Comparison of ENCODE assay signal across 14 cellular contexts in genomic region chr1:12469493-12469892, GRCh38.
DNase-seq lines count a peak whose midpoint lies in the region; ATAC-seq, FAIRE-seq and TF ChIP-seq lines count a peak whose summit lies in the region.
"Had no signal": no experiment of that assay in that cellular context is flagged by ENCODE, and none has a peak within 500 bp of the region (broad histone marks: within the 10 kb centered on the region; RNA-seq: fewer than 3 reads in every experiment).

No MANE protein-coding gene starts in this region.

- 23% methylated on average over 6 of the region's 6 CpGs for WGBS in right lobe of liver (ENCODE audit: insufficient coverage, low coverage, low lambda C conversion rate, missing lambda C conversion rate)
- 93% methylated on average over 6 of the region's 6 CpGs for WGBS in HepG2 (ENCODE audit: low lambda C conversion rate)

- H3K79me2 ChIP-seq in HepG2 (ENCODE audit: insufficient read depth, low read length): no peaks in the 10 kb centered on the region

- POLR2A ChIA-PET in HepG2 (lab: Yijun Ruan, JAX): no interaction called here

- no peak for TF ChIP-seq EP300 in HepG2 (IDR thresholded peaks at IDR 0.05; ENCODE audit: low read depth in 2 of 2, low read length in 2 of 2)
- no peak for TF ChIP-seq EP300 in HepG2 (CRISPR knock-in tag; IDR thresholded peaks at IDR 0.05; ENCODE audit: borderline replicate concordance)

- in situ Hi-C loops in HepG2 (cut with HindIII; ENCODE audit: extremely low pct_ligation_motif_present, low pct_unique_long_range_greater_than_20kb): no loop called here

- H3K9me3 ChIP-seq in right lobe of liver (no peaks in the 10 kb centered on the region), HepG2 (ENCODE audit: low read length) (peaks cover 9% of the 10 kb centered on the region; the same call in 1 of the 2 replicates)

- no peak overlapping the region for H2AFZ ChIP-seq in HepG2 (ENCODE audit: low read length)

- H3K4me3 ChIP-seq in right lobe of liver: no peak overlapping the region
- H3K4me3 ChIP-seq in HepG2 (replicated peaks in 1 of 3; ENCODE audit: insufficient read depth in 1 of 3, low read depth in 2 of 3, low read length in 3 of 3): no peak overlapping the region
- H3K4me3 ChIP-seq: lung had no signal

- FAIRE-seq in HepG2 (lab: Jason Lieb, UNC): no peak

- peaks cover 0 to 43% (median 12%) of the 10 kb centered on the region in 4 donors for H3K4me1 ChIP-seq in right lobe of liver
- H3K4me1 ChIP-seq in HepG2 (ENCODE audit: insufficient read depth, low read length): peaks cover 24% of the 10 kb centered on the region

- ATAC-seq in right lobe of liver (peak; percentile 2 to 48 (median 40)), HepG2 (no peak)
- ATAC-seq: Right ventricle myocardium inferior; stimulated activated memory B cell treated with anti-CD40 and anti-IgM and Interleukin-4, amounts not matched to agents 10 μg/mL and 1 μg/mL and 100 μg/mL, for 72 hours had no signal

- H3K36me3 ChIP-seq in right lobe of liver (no peaks in the 10 kb centered on the region), HepG2 (replicated peaks in 1 of 2; ENCODE audit: control insufficient read depth in 1 of 2, insufficient read depth in 2 of 2, low read length in 2 of 2) (peaks cover 0 to 3% of the 10 kb centered on the region in 2 experiments; a peak in 2 of 5 replicates)

- TF ChIP-seq POLR2A in right lobe of liver (IDR thresholded peaks at IDR 0.05) (no peak), HepG2 (IDR thresholded peaks at IDR 0.05; ENCODE audit: insufficient read depth in 1 of 2, low read depth in 2 of 2, low read length in 2 of 2) (no peak)

- peak overlapping the region in 1 of 3 donors; percentile 48 for H3K27ac ChIP-seq in right lobe of liver
- H3K27ac ChIP-seq in HepG2 (ENCODE audit: extremely low read length, insufficient read depth, low read length): no peak overlapping the region

- H3K27me3 ChIP-seq in right lobe of liver: no peaks in the 10 kb centered on the region
- no peaks in the 10 kb centered on the region for H3K27me3 ChIP-seq in HepG2 (ENCODE audit: control insufficient read depth in 1 of 2, insufficient read depth in 2 of 2, low read length in 2 of 2)

- H4K20me1 ChIP-seq in HepG2 (ENCODE audit: insufficient read depth, low read length): no peaks in the 10 kb centered on the region

- TF ChIP-seq CTCF in right lobe of liver (IDR thresholded peaks at IDR 0.05) (no peak), HepG2 (CRISPR knock-in tag; IDR thresholded peaks at IDR 0.05) (no peak)

- CTCF ChIA-PET in HepG2 (lab: Yijun Ruan, JAX; ENCODE audit: low intra/inter-chr PET ratio, low total read pairs): no interaction called here

- no peak for TF ChIP-seq RAD21 in HepG2 (CRISPR knock-in tag; IDR thresholded peaks at IDR 0.05)

- BruUV-seq in HepG2 (replicated peaks; lab: Mats Ljungman, UMichigan): no TSS peak

- H3K9ac ChIP-seq in HepG2 (ENCODE audit: insufficient read depth, low read depth, low read length): no peak overlapping the region

- no peak overlapping the region for H3K4me2 ChIP-seq in HepG2 (ENCODE audit: low read depth, low read length)

- no peak for DNase-seq in right lobe of liver
- no peak for DNase-seq in HepG2 (ENCODE audit: low spot score)
- peak; percentile 55 for DNase-seq in NCI-H69 (lab: John Stamatoyannopoulos, UW)
- DNase-seq in iris pigment epithelial cell (ENCODE audit: low read depth): peak; percentile 40
- no peak for DNase-seq in posterior cingulate gyrus
- DNase-seq in NCI-H774 (lab: John Stamatoyannopoulos, UW): no peak
- no peak for DNase-seq in amniotic stem cell (lab: John Stamatoyannopoulos, UW)
- DNase-seq: activated CD4-positive, CD25-positive, alpha-beta regulatory T cell treated with anti-CD3 and anti-CD28 coated beads, Interleukin-2, amount 50 U/mL, for 72 hours; activated naive CD8-positive, alpha-beta T cell treated with anti-CD3 and anti-CD28 coated beads, Interleukin-2, amount 10 ng/mL, durations not matched to agents 7 days and 5 days; H9; NCI-H1436 treated with DMSO at 0.1 percent for 48 hours had no signal

- intact Hi-C loops in right lobe of liver (cut with DNase I) (no loop called here), HepG2 (cut with micrococcal nuclease; ENCODE audit: unreplicated experiment) (no loop called here), posterior cingulate gyrus (cut with DNase I) (no loop called here)

TF ChIP-seq in HepG2, 621 proteins besides CTCF, POLR2A, EP300 and RAD21 (continues in another document):
- TF ChIP-seq NFE2 (CRISPR knock-in tag; IDR thresholded peaks at IDR 0.05) (no peak), MAX (IDR thresholded peaks at IDR 0.05) (no peak), SP140L (CRISPR knock-in tag; IDR thresholded peaks at IDR 0.05; ENCODE audit: borderline replicate concordance) (no peak), JUNB (CRISPR knock-in tag; IDR thresholded peaks at IDR 0.05; ENCODE audit: borderline replicate concordance) (no peak), MBD4 (IDR thresholded peaks at IDR 0.05; ENCODE audit: borderline replicate concordance, low read length) (no peak), ZNF34 (CRISPR knock-in tag; IDR thresholded peaks at IDR 0.05; ENCODE audit: borderline replicate concordance) (no peak), ZHX2 (IDR thresholded peaks at IDR 0.05; ENCODE audit: low read depth) (no peak), ZHX2 (CRISPR knock-in tag; IDR thresholded peaks at IDR 0.05; ENCODE audit: borderline replicate concordance) (no peak), ZNF383 (CRISPR knock-in tag; IDR thresholded peaks at IDR 0.05; ENCODE audit: borderline replicate concordance) (no peak), THYN1 (CRISPR knock-in tag; IDR thresholded peaks at IDR 0.05; ENCODE audit: borderline replicate concordance, low read depth) (no peak), RARA (CRISPR knock-in tag; IDR thresholded peaks at IDR 0.05) (no peak)
- TF ChIP-seq, protein P1, sequence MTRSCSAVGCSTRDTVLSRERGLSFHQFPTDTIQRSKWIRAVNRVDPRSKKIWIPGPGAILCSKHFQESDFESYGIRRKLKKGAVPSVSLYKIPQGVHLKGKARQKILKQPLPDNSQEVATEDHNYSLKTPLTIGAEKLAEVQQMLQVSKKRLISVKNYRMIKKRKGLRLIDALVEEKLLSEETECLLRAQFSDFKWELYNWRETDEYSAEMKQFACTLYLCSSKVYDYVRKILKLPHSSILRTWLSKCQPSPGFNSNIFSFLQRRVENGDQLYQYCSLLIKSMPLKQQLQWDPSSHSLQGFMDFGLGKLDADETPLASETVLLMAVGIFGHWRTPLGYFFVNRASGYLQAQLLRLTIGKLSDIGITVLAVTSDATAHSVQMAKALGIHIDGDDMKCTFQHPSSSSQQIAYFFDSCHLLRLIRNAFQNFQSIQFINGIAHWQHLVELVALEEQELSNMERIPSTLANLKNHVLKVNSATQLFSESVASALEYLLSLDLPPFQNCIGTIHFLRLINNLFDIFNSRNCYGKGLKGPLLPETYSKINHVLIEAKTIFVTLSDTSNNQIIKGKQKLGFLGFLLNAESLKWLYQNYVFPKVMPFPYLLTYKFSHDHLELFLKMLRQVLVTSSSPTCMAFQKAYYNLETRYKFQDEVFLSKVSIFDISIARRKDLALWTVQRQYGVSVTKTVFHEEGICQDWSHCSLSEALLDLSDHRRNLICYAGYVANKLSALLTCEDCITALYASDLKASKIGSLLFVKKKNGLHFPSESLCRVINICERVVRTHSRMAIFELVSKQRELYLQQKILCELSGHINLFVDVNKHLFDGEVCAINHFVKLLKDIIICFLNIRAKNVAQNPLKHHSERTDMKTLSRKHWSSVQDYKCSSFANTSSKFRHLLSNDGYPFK (CRISPR knock-in tag; IDR thresholded peaks at IDR 0.05; ENCODE audit: borderline replicate concordance): no peak

Comparison
In these comparisons a context has a peak if more than half of its experiments do, and no peak if none do; other contexts are left out.
1. DNase-seq: peak in NCI-H69 (single experiment) and iris pigment epithelial cell (single experiment); none in right lobe of liver (0 of 3), HepG2 (single experiment), posterior cingulate gyrus (0 of 10), NCI-H774 (single experiment) and amniotic stem cell (single experiment).